ENCODE assay signal across 28 cellular contexts in genomic region chr12:127515941-127516340, GRCh38.
DNase-seq lines count a peak whose midpoint lies in the region; ATAC-seq and TF ChIP-seq lines count a peak whose summit lies in the region.
"Had no signal": no experiment of that assay in that cellular context is flagged by ENCODE, and none has a peak within 500 bp of the region (broad histone marks: within the 10 kb centered on the region; RNA-seq: fewer than 3 reads in every experiment).

No MANE protein-coding gene starts in this region.

- H3K36me3 ChIP-seq in WERI-Rb-1: no peaks in the 10 kb centered on the region
- H3K36me3 ChIP-seq: BE2C, uterus had no signal

- no peaks in the 10 kb centered on the region for H3K9me3 ChIP-seq in WERI-Rb-1 (ENCODE audit: severe bottlenecking)
- H3K9me3 ChIP-seq: A549, BE2C, uterus had no signal

- H3K27ac ChIP-seq in WERI-Rb-1: no peak overlapping the region
- H3K27ac ChIP-seq: A549, uterus had no signal

- no peak for ATAC-seq in GM21619 (IDR thresholded peaks at IDR 0.05; ENCODE audit: unreplicated experiment)
- no peak for ATAC-seq in HG02798 (IDR thresholded peaks at IDR 0.05; ENCODE audit: poor library complexity, unreplicated experiment)
- ATAC-seq: A549; activated CD8-positive, alpha-beta memory T cell treated with anti-CD3 and anti-CD28 coated beads, Interleukin-2, amount 10 ng/mL, durations not matched to agents 7 days and 5 days; Panc1; sciatic nerve; stimulated activated naive B cell treated with anti-CD40 and anti-IgM and Interleukin-4, amounts not matched to agents 10 μg/mL and 1 μg/mL and 100 μg/mL, for 72 hours; WTC11 had no signal

- no peaks in the 10 kb centered on the region for H3K27me3 ChIP-seq in WERI-Rb-1 (ENCODE audit: insufficient read depth, low read depth, severe bottlenecking)
- H3K27me3 ChIP-seq: BE2C, uterus had no signal

- peak; percentile 81 for DNase-seq in EH (ENCODE audit: low read depth)
- DNase-seq in M059J (ENCODE audit: low read depth): peak; percentile 67
- DNase-seq in fibroblast of peridontal ligament (ENCODE audit: extremely low read depth): peak; percentile 63
- peak; percentile 54 for DNase-seq in retinal pigment epithelial cell (ENCODE audit: low read depth)
- no peak for DNase-seq in COR-L47 (lab: John Stamatoyannopoulos, UW)
- no peak for DNase-seq in WERI-Rb-1
- DNase-seq: activated CD4-positive, alpha-beta T cell treated with anti-CD3 and anti-CD28 coated beads, Interleukin-2, amount 50 U/mL, for 1 hour; activated CD8-positive, alpha-beta memory T cell treated with anti-CD3 and anti-CD28 coated beads, Interleukin-2, amount 10 ng/mL, durations not matched to agents 7 days and 5 days; activated T-cell treated with anti-CD3 and anti-CD28 coated beads, Interleukin-2, amount 50 U/mL, for 48 hours; BE2C; head of caudate nucleus; NCI-H1092 treated with DMSO at 0.1 percent for 48 hours; NCI-H2029; NCI-H2227 treated with DMSO at 0.1 percent for 48 hours; NCI-H69; SHP77 treated with DMSO at 0.1 percent for 48 hours; stimulated activated CD4-positive, alpha-beta T cell treated with anti-CD3 and anti-CD28 coated beads, Interleukin-15, amount 100 ng/mL, for 24 hours; stimulated activated naive B cell treated with anti-CD40 and anti-IgM and Interleukin-4, amounts not matched to agents 10 μg/mL and 1 μg/mL and 100 μg/mL, for 72 hours; SW 1271; T1000; uterus had no signal

- H3K4me3 ChIP-seq in retinal pigment epithelial cell (ENCODE audit: low read length) (no peak overlapping the region), WERI-Rb-1 (ENCODE audit: low read depth, low read length) (no peak overlapping the region)
- H3K4me3 ChIP-seq: A549, lung, uterus had no signal

- TF ChIP-seq CTCF in retinal pigment epithelial cell (conservative IDR thresholded peaks at IDR 0.05; ENCODE audit: low read depth, low read length) (no peak), WERI-Rb-1 (IDR thresholded peaks at IDR 0.05; ENCODE audit: low read depth, low read length) (no peak)

Comparison
In these comparisons a context has a peak if more than half of its experiments do, and no peak if none do; other contexts are left out.
1. DNase-seq: peak in EH (single experiment), M059J (single experiment), fibroblast of peridontal ligament (single experiment) and retinal pigment epithelial cell (single experiment); none in COR-L47 (single experiment) and WERI-Rb-1 (single experiment).